3 cellular contexts compared by ENCODE assay signal in the genomic region with DNA sequence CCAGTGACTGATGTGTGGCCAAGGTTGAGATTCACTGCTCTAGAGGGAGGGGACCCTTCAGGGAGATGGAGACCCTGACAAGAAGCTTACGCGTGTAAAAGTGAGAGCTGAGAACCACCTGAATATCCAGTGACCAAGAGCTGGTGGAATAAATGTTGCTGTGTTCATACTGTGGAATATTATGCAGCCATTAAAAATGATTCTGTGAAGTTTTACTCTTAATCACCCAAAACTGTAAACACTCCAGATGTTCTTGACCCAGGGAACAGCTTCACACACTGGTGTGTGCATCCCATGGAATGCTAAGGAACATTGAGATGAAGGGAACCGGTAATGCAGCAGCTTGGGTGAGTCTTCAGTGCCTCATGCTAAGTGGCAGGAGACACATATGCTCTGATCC.
TF ChIP-seq lines count a peak whose summit lies in the region.

No MANE protein-coding gene starts in this region.

TF ChIP-seq in SK-N-SH, 30 proteins besides CTCF, POLR2A, EP300 and RAD21:
- TF ChIP-seq JUND (IDR thresholded peaks at IDR 0.05) = no peak
- TF ChIP-seq, protein P1, sequence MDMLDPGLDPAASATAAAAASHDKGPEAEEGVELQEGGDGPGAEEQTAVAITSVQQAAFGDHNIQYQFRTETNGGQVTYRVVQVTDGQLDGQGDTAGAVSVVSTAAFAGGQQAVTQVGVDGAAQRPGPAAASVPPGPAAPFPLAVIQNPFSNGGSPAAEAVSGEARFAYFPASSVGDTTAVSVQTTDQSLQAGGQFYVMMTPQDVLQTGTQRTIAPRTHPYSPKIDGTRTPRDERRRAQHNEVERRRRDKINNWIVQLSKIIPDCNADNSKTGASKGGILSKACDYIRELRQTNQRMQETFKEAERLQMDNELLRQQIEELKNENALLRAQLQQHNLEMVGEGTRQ (IDR thresholded peaks at IDR 0.05; ENCODE audit: borderline replicate concordance, low read depth, low read length) = no peak
- TF ChIP-seq TCF12 (IDR thresholded peaks at IDR 0.05) = no peak
- no peak for TF ChIP-seq GATA2 (CRISPR knock-in tag; IDR thresholded peaks at IDR 0.05)
- no peak for TF ChIP-seq EZH2phosphoT487 (IDR thresholded peaks at IDR 0.05; ENCODE audit: borderline replicate concordance, low read depth)
- no peak for TF ChIP-seq FOSL2 (IDR thresholded peaks at IDR 0.05; ENCODE audit: borderline replicate concordance, low read depth)
- TF ChIP-seq, protein P2, sequence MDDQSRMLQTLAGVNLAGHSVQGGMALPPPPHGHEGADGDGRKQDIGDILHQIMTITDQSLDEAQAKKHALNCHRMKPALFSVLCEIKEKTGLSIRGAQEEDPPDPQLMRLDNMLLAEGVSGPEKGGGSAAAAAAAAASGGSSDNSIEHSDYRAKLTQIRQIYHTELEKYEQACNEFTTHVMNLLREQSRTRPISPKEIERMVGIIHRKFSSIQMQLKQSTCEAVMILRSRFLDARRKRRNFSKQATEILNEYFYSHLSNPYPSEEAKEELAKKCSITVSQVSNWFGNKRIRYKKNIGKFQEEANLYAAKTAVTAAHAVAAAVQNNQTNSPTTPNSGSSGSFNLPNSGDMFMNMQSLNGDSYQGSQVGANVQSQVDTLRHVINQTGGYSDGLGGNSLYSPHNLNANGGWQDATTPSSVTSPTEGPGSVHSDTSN (IDR thresholded peaks at IDR 0.05) = no peak
- TF ChIP-seq NRF1 (IDR thresholded peaks at IDR 0.05; ENCODE audit: low read depth, low read length) = no peak
- TF ChIP-seq RFX5 (IDR thresholded peaks at IDR 0.05; ENCODE audit: low read length) = no peak
- no peak for TF ChIP-seq GABPA (IDR thresholded peaks at IDR 0.05; ENCODE audit: low read depth)
- TF ChIP-seq FOXM1 (IDR thresholded peaks at IDR 0.05; ENCODE audit: low read depth) = no peak
- TF ChIP-seq FOXJ3 (CRISPR knock-in tag; IDR thresholded peaks at IDR 0.05) = no peak
- TF ChIP-seq SMC3 (IDR thresholded peaks at IDR 0.05; ENCODE audit: low read depth, low read length) = no peak
- TF ChIP-seq TEAD4 (IDR thresholded peaks at IDR 0.05; ENCODE audit: borderline replicate concordance, insufficient read depth) = no peak
- no peak for TF ChIP-seq SIN3A (IDR thresholded peaks at IDR 0.05; ENCODE audit: borderline replicate concordance, low read depth, low read length)

TF ChIP-seq in SK-N-SH treated with all-trans-retinoic acid at 6 μM for 48 hours, 23 proteins besides CTCF, POLR2A, EP300 and RAD21:
- no peak for TF ChIP-seq ZC3H10 (CRISPR knock-in tag; IDR thresholded peaks at IDR 0.05)
- TF ChIP-seq TOX (CRISPR knock-in tag; IDR thresholded peaks at IDR 0.05; ENCODE audit: borderline replicate concordance) = no peak
- TF ChIP-seq ZNF70 (CRISPR knock-in tag; IDR thresholded peaks at IDR 0.05) = no peak
- TF ChIP-seq ARNTL (CRISPR knock-in tag; IDR thresholded peaks at IDR 0.05; ENCODE audit: borderline replicate concordance, low read depth) = no peak
- TF ChIP-seq ESRRG (CRISPR knock-in tag; IDR thresholded peaks at IDR 0.05) = no peak
- no peak for TF ChIP-seq BACH2 (CRISPR knock-in tag; IDR thresholded peaks at IDR 0.05; ENCODE audit: borderline replicate concordance)
- TF ChIP-seq GLIS3 (CRISPR knock-in tag; IDR thresholded peaks at IDR 0.05) = no peak
- TF ChIP-seq CREB5 (CRISPR knock-in tag; IDR thresholded peaks at IDR 0.05; ENCODE audit: low read depth) = no peak
TF ChIP-seq in SK-N-SH treated with all-trans-retinoic acid at 6 μM for 48 hours: peak in this region for 0.

TF ChIP-seq in K562, 482 proteins besides CTCF, POLR2A, EP300 and RAD21:
- TF ChIP-seq RREB1 (CRISPR knock-in tag; IDR thresholded peaks at IDR 0.05) (no peak), BCOR (IDR thresholded peaks at IDR 0.05) (0 out of 2 replicates have a peak, but pooled peaks have one; percentile 25), ZNF3 (CRISPR knock-in tag; IDR thresholded peaks at IDR 0.05) (no peak), CREB1 (IDR thresholded peaks at IDR 0.05) (no peak), CREB1 (CRISPR knock-in tag; IDR thresholded peaks at IDR 0.05) (no peak), KHSRP (IDR thresholded peaks at IDR 0.05) (no peak), FOSL1 (tag; conservative IDR thresholded peaks at IDR 0.05) (no peak), RBM25 (IDR thresholded peaks at IDR 0.05; ENCODE audit: low read depth, low read length, severe bottlenecking) (peak; percentile 74), ZNF146 (CRISPR knock-in tag; IDR thresholded peaks at IDR 0.05; ENCODE audit: unreplicated experiment) (peak; percentile 93), L3MBTL2 (IDR thresholded peaks at IDR 0.05) (no peak)
- TF ChIP-seq, protein P3, sequence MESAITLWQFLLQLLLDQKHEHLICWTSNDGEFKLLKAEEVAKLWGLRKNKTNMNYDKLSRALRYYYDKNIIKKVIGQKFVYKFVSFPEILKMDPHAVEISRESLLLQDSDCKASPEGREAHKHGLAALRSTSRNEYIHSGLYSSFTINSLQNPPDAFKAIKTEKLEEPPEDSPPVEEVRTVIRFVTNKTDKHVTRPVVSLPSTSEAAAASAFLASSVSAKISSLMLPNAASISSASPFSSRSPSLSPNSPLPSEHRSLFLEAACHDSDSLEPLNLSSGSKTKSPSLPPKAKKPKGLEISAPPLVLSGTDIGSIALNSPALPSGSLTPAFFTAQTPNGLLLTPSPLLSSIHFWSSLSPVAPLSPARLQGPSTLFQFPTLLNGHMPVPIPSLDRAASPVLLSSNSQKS (CRISPR knock-in tag; IDR thresholded peaks at IDR 0.05) = no peak
